Comparison of ENCODE assay signal across 27 cellular contexts in genomic region chr14:68727315-68728078, GRCh38.
DNase-seq lines count a peak whose midpoint lies in the region; ATAC-seq and TF ChIP-seq lines count a peak whose summit lies in the region.
"Had no signal": no experiment of that assay in that cellular context is flagged by ENCODE, and none has a peak within 500 bp of the region (broad histone marks: within the 10 kb centered on the region; RNA-seq: fewer than 3 reads in every experiment).

No MANE protein-coding gene starts in this region.

- WGBS in mesenchymal stem cell, result 27% methylated on average over 4 of the region's 5 CpGs
- 52 to 59% methylated on average over 5 of the region's 5 CpGs for WGBS in upper lobe of left lung, 2 donors
- 80 to 91% methylated on average over 5 of the region's 5 CpGs for WGBS in body of pancreas, 2 donors

- peaks cover 15% of the 10 kb centered on the region for H3K4me1 Mint-ChIP-seq in activated CD4-positive, alpha-beta memory T cell treated with anti-CD3 and anti-CD28 coated beads for 36 hours (ENCODE audit: low read depth)
- peaks cover 12% of the 10 kb centered on the region for H3K4me1 Mint-ChIP-seq in activated CD4-positive, alpha-beta memory T cell treated with anti-CD3 and anti-CD28 coated beads, Interleukin-2, amount 10 ng/mL, durations not matched to agents 7 days and 5 days

- no peak overlapping the region for H3K23ac ChIP-seq in mesenchymal stem cell (ENCODE audit: low read length in 2 of 2)

- H3K27ac Mint-ChIP-seq in activated CD4-positive, alpha-beta memory T cell treated with anti-CD3 and anti-CD28 coated beads for 36 hours, result no peak overlapping the region
- H3K27ac Mint-ChIP-seq in activated CD4-positive, alpha-beta memory T cell treated with anti-CD3 and anti-CD28 coated beads, Interleukin-2, amount 10 ng/mL, durations not matched to agents 7 days and 5 days, result no peak overlapping the region
- H3K27ac Mint-ChIP-seq: activated T-cell treated with anti-CD3 and anti-CD28 coated beads, Interleukin-2, amount 50 U/mL, for 72 hours had no signal

- peak in 2 of 4 donors; percentile 25 to 51 for TF ChIP-seq EP300 in upper lobe of left lung (IDR thresholded peaks at IDR 0.05)

- no peak overlapping the region for H2AK5ac ChIP-seq in mesenchymal stem cell (ENCODE audit: low read length, severe bottlenecking)

- H2AFZ ChIP-seq in mesenchymal stem cell (ENCODE audit: low read depth, low read length), result no peak overlapping the region

- in situ Hi-C loops in brain microvascular endothelial cell (cut with HindIII; ENCODE audit: low pct_ligation_motif_present, low sequenced_read_pairs), result no loop called here

- H2BK120ac ChIP-seq in mesenchymal stem cell (ENCODE audit: low read depth, low read length), result no peak overlapping the region

- TF ChIP-seq POLR2A in upper lobe of left lung (IDR thresholded peaks at IDR 0.05) (no peak), body of pancreas (IDR thresholded peaks at IDR 0.05) (no peak)

- H3K27me3 Mint-ChIP-seq in activated CD4-positive, alpha-beta memory T cell treated with anti-CD3 and anti-CD28 coated beads for 36 hours, result no peaks in the 10 kb centered on the region
- H3K27me3 Mint-ChIP-seq in activated CD4-positive, alpha-beta memory T cell treated with anti-CD3 and anti-CD28 coated beads, Interleukin-2, amount 10 ng/mL, durations not matched to agents 7 days and 5 days, result peaks cover 3% of the 10 kb centered on the region
- H3K27me3 Mint-ChIP-seq: activated CD4-positive, alpha-beta T cell treated with anti-CD3 and anti-CD28 coated beads for 36 hours; CD4-positive, alpha-beta memory T cell had no signal

- DNase-seq in activated CD4-positive, alpha-beta memory T cell treated with anti-CD3 and anti-CD28 coated beads for 36 hours, result peak; percentile 5
- DNase-seq in activated CD4-positive, alpha-beta memory T cell treated with anti-CD3 and anti-CD28 coated beads, Interleukin-2, amount 10 ng/mL, durations not matched to agents 7 days and 5 days, result no peak
- DNase-seq in mesenchymal stem cell (peak; percentile 51), upper lobe of left lung (no peak), NCI-H774 (lab: John Stamatoyannopoulos, UW) (no peak), brain microvascular endothelial cell (no peak), body of pancreas (no peak)
- DNase-seq: 8988T; activated CD4-positive, alpha-beta T cell treated with anti-CD3 and anti-CD28 coated beads for 36 hours; activated naive CD4-positive, alpha-beta T cell treated with anti-CD3 and anti-CD28 coated beads, Interleukin-2, amount 50 U/mL, for 16 hours; activated T-cell treated with anti-CD3 and anti-CD28 coated beads, Interleukin-2, amount 50 U/mL, for 72 hours; aorta; CD4-positive, alpha-beta memory T cell; DMS79; effector CD4-positive, alpha-beta T cell; Karpas-422; NCI-H1048; NCI-H187; NCI-H748 treated with DMSO at 0.1 percent for 48 hours; nucleus accumbens; stimulated activated CD4-positive, alpha-beta T cell treated with anti-CD3 and anti-CD28 coated beads, Interleukin-4, amount 100 ng/mL, for 1 hour; stimulated activated naive CD4-positive, alpha-beta T cell treated with Interleukin-2 at 50 U/mL for 16 hours; SW 1271; thyroid gland had no signal

- no peaks in the 10 kb centered on the region for H3K27me3 ChIP-seq in mesenchymal stem cell (ENCODE audit: control insufficient read depth in 1 of 2, insufficient read depth in 1 of 2, low read length in 2 of 2)
- no peaks in the 10 kb centered on the region for H3K27me3 ChIP-seq in upper lobe of left lung
- H3K27me3 ChIP-seq in brain microvascular endothelial cell (replicated peaks), result no peaks in the 10 kb centered on the region
- no peaks in the 10 kb centered on the region for H3K27me3 ChIP-seq in body of pancreas
- H3K27me3 ChIP-seq: esophagus muscularis mucosa, thyroid gland had no signal

- POLR2A ChIA-PET in activated CD4-positive, alpha-beta memory T cell treated with anti-CD3 and anti-CD28 coated beads for 36 hours (lab: Charles Lee), result no interaction called here
- POLR2A ChIA-PET in activated CD4-positive, alpha-beta memory T cell treated with anti-CD3 and anti-CD28 coated beads, Interleukin-2, amount 10 ng/mL, durations not matched to agents 7 days and 5 days (lab: Charles Lee), result no interaction called here

- peak overlapping the region in 1 of 2 experiments; percentile 24 for H3K4ac ChIP-seq in mesenchymal stem cell (ENCODE audit: low read depth in 1 of 2, low read length in 2 of 2)

- H3K4me3 Mint-ChIP-seq in activated CD4-positive, alpha-beta memory T cell treated with anti-CD3 and anti-CD28 coated beads for 36 hours, result no peak overlapping the region
- no peak overlapping the region for H3K4me3 Mint-ChIP-seq in activated CD4-positive, alpha-beta memory T cell treated with anti-CD3 and anti-CD28 coated beads, Interleukin-2, amount 10 ng/mL, durations not matched to agents 7 days and 5 days
- H3K4me3 Mint-ChIP-seq: activated CD4-positive, alpha-beta T cell treated with anti-CD3 and anti-CD28 coated beads for 36 hours; activated T-cell treated with anti-CD3 and anti-CD28 coated beads, Interleukin-2, amount 50 U/mL, for 72 hours; CD4-positive, alpha-beta memory T cell had no signal

- H3K36me3 Mint-ChIP-seq in activated CD4-positive, alpha-beta memory T cell treated with anti-CD3 and anti-CD28 coated beads for 36 hours, result no peaks in the 10 kb centered on the region
- H3K36me3 Mint-ChIP-seq in activated CD4-positive, alpha-beta memory T cell treated with anti-CD3 and anti-CD28 coated beads, Interleukin-2, amount 10 ng/mL, durations not matched to agents 7 days and 5 days (ENCODE audit: low read depth), result no peaks in the 10 kb centered on the region
- H3K36me3 Mint-ChIP-seq: CD4-positive, alpha-beta memory T cell had no signal

- H3K4me1 ChIP-seq in mesenchymal stem cell (ENCODE audit: control insufficient read depth, insufficient read depth, low read depth, low read length) (peaks cover 2% of the 10 kb centered on the region), upper lobe of left lung (peaks cover 0 to 25% (median 21%) of the 10 kb centered on the region in 4 donors), body of pancreas (peaks cover 22% of the 10 kb centered on the region)

- no peak overlapping the region for H3K27ac ChIP-seq in mesenchymal stem cell (ENCODE audit: low read length, poor library complexity, severe bottlenecking)
- peak overlapping the region; percentile 7 to 60 (median 36) for H3K27ac ChIP-seq in upper lobe of left lung
- H3K27ac ChIP-seq in brain microvascular endothelial cell, result no peak overlapping the region
- no peak overlapping the region for H3K27ac ChIP-seq in body of pancreas
- H3K27ac ChIP-seq: esophagus muscularis mucosa, thyroid gland had no signal

- H3K4me3 ChIP-seq in mesenchymal stem cell (ENCODE audit: insufficient read depth in 1 of 2, low read depth in 1 of 2, low read length in 2 of 2) (no peak overlapping the region), upper lobe of left lung (no peak overlapping the region), brain microvascular endothelial cell (ENCODE audit: low read depth, low read length) (no peak overlapping the region), body of pancreas (no peak overlapping the region)
- H3K4me3 ChIP-seq: esophagus muscularis mucosa, thyroid gland had no signal

- H3K4me2 ChIP-seq in mesenchymal stem cell (ENCODE audit: low read length, poor library complexity, severe bottlenecking), result no peak overlapping the region

- no peaks in the 10 kb centered on the region for H3K9me3 Mint-ChIP-seq in activated CD4-positive, alpha-beta memory T cell treated with anti-CD3 and anti-CD28 coated beads for 36 hours
- no peaks in the 10 kb centered on the region for H3K9me3 Mint-ChIP-seq in activated CD4-positive, alpha-beta memory T cell treated with anti-CD3 and anti-CD28 coated beads, Interleukin-2, amount 10 ng/mL, durations not matched to agents 7 days and 5 days
- H3K9me3 Mint-ChIP-seq: CD4-positive, alpha-beta memory T cell had no signal

- H4K91ac ChIP-seq in mesenchymal stem cell (ENCODE audit: low read length), result no peak overlapping the region

- no peak overlapping the region for H3K14ac ChIP-seq in mesenchymal stem cell (ENCODE audit: low read length in 2 of 2)

- TF ChIP-seq CTCF in upper lobe of left lung (IDR thresholded peaks at IDR 0.05), result no peak
- no peak for TF ChIP-seq CTCF in brain microvascular endothelial cell (IDR thresholded peaks at IDR 0.05; ENCODE audit: low read depth, low read length, missing control alignments)
- no peak for TF ChIP-seq CTCF in body of pancreas (IDR thresholded peaks at IDR 0.05)

- H2BK12ac ChIP-seq in mesenchymal stem cell (ENCODE audit: low read length in 2 of 2), result peak overlapping the region in 1 of 2 experiments; percentile 4

- H3K9ac ChIP-seq in mesenchymal stem cell (ENCODE audit: low read length), result no peak overlapping the region

- CTCF ChIA-PET in activated CD4-positive, alpha-beta memory T cell treated with anti-CD3 and anti-CD28 coated beads for 36 hours (lab: Charles Lee), result interaction anchor here (1.8 kb wide), 1 partner anchor 9 kb away, joined by 11 read pairs; no protein-coding TSS in a partner anchor
- CTCF ChIA-PET in activated CD4-positive, alpha-beta memory T cell treated with anti-CD3 and anti-CD28 coated beads, Interleukin-2, amount 10 ng/mL, durations not matched to agents 7 days and 5 days (lab: Charles Lee), result interaction anchor here (1.1 kb wide), 1 partner anchor 7 kb away, joined by 5 read pairs; no protein-coding TSS in a partner anchor

- peak overlapping the region in 1 of 2 experiments; percentile 30 for H3K18ac ChIP-seq in mesenchymal stem cell (ENCODE audit: low read depth in 1 of 2, low read length in 2 of 2)

- intact Hi-C loops in activated CD4-positive, alpha-beta memory T cell treated with anti-CD3 and anti-CD28 coated beads for 36 hours (cut with micrococcal nuclease), result no loop called here
- intact Hi-C loops in body of pancreas (cut with DNase I), result no loop called here

- H4K8ac ChIP-seq in mesenchymal stem cell (ENCODE audit: low read length), result no peak overlapping the region

- no peaks in the 10 kb centered on the region for H3K79me1 ChIP-seq in mesenchymal stem cell (replicated peaks; ENCODE audit: low read length, poor library complexity, severe bottlenecking)

- no peaks in the 10 kb centered on the region for H3K9me3 ChIP-seq in mesenchymal stem cell (ENCODE audit: control insufficient read depth, low read length)
- no peaks in the 10 kb centered on the region for H3K9me3 ChIP-seq in upper lobe of left lung
- H3K9me3 ChIP-seq in body of pancreas, result no peaks in the 10 kb centered on the region
- H3K9me3 ChIP-seq: esophagus muscularis mucosa, thyroid gland had no signal

- ATAC-seq in esophagus mucosa (peak; percentile 43), upper lobe of left lung (ENCODE audit: low FRiP score in 2 of 2) (peak in 1 of 2 donors; percentile 15), body of pancreas (no peak)
- ATAC-seq: activated CD4-positive, alpha-beta T cell treated with anti-CD3 and anti-CD28 coated beads for 36 hours; left lobe of liver had no signal

- H2BK5ac ChIP-seq in mesenchymal stem cell (ENCODE audit: low read depth, low read length, poor library complexity, severe bottlenecking), result no peak overlapping the region

- no peaks in the 10 kb centered on the region for H3K36me3 ChIP-seq in mesenchymal stem cell (ENCODE audit: control insufficient read depth in 1 of 2, insufficient read depth in 2 of 2, low read depth in 1 of 2, low read length in 2 of 2)
- no peaks in the 10 kb centered on the region for H3K36me3 ChIP-seq in upper lobe of left lung
- H3K36me3 ChIP-seq in brain microvascular endothelial cell (replicated peaks), result no peaks in the 10 kb centered on the region
- H3K36me3 ChIP-seq in body of pancreas (replicated peaks in 1 of 2; ENCODE audit: insufficient read depth in 1 of 2, low read depth in 2 of 2), result no peaks in the 10 kb centered on the region
- H3K36me3 ChIP-seq: esophagus muscularis mucosa, thyroid gland had no signal

- no peak overlapping the region for H2BK15ac ChIP-seq in mesenchymal stem cell (ENCODE audit: low read depth, poor library complexity, severe bottlenecking)

Comparison
In these comparisons a context has a peak if more than half of its experiments do, and no peak if none do; other contexts are left out.
1. DNase-seq: peak in activated CD4-positive, alpha-beta memory T cell treated with anti-CD3 and anti-CD28 coated beads for 36 hours (single experiment) and mesenchymal stem cell (single experiment); none in activated CD4-positive, alpha-beta memory T cell treated with anti-CD3 and anti-CD28 coated beads, Interleukin-2, amount 10 ng/mL, durations not matched to agents 7 days and 5 days (single experiment), upper lobe of left lung (0 of 2), NCI-H774 (single experiment), brain microvascular endothelial cell (single experiment) and body of pancreas (0 of 4).
2. H3K27ac ChIP-seq: peak in upper lobe of left lung (4 of 4); none in mesenchymal stem cell (single experiment), brain microvascular endothelial cell (single experiment) and body of pancreas (0 of 4).